Comparison of ENCODE assay signal across 8 cellular contexts in genomic region chr6:139373928-139374356, GRCh38. TPM values are rescaled to one million over a fixed set of nuclear protein-coding genes. Genes with fewer than 3 reads are reported as not detected.
A peak's percentile ranks its signal among the peaks of the same experiment; 100 is the strongest.
DNase-seq lines count a peak whose midpoint lies in the region; ATAC-seq and TF ChIP-seq lines count a peak whose summit lies in the region.

No MANE protein-coding gene starts in this region.

- no peaks in the 10 kb centered on the region for H3K9me3 Mint-ChIP-seq in naive B cell

- POLR2A ChIA-PET in BJ (lab: Charles Lee), result interaction anchor here (0.5 to 4.3 kb wide), 25 partner anchors 10 to 1164 kb away, joined by 3 to 49 read pairs (median 9); no protein-coding TSS in a partner anchor

- peaks cover 17 to 38% (median 22%) of the 10 kb centered on the region in 3 donors for H3K4me1 Mint-ChIP-seq in naive B cell

- H3K4me3 ChIP-seq in BJ (ENCODE audit: low read depth, low read length), result peak overlapping the region; percentile 70

- H3K36me3 ChIP-seq in BJ (ENCODE audit: control insufficient read depth, insufficient read depth, low read length), result peaks cover 15% of the 10 kb centered on the region

- peaks cover 0 to 6% of the 10 kb centered on the region in 2 donors for H3K36me3 Mint-ChIP-seq in naive B cell

- DNase-seq in BJ (ENCODE audit: low read depth) (no peak), NCI-H460 (ENCODE audit: extremely low read depth, low read depth) (peak; percentile 41), naive B cell (no peak), mesenteric fat pad (ENCODE audit: low spot score) (no peak), HuH-7 (ENCODE audit: low spot score) (no peak)
- DNase-seq in effector CD8-positive, alpha-beta T cell (lab: John Stamatoyannopoulos, UW), result peak; percentile 44
- DNase-seq in stimulated activated CD4-positive, alpha-beta T cell treated with anti-CD3 and anti-CD28 coated beads, Interleukin-4, amount 100 ng/mL, for 4 hours, result no peak

- CTCF ChIA-PET in BJ (lab: Yijun Ruan, JAX), result interaction anchor here (0.6 to 1.3 kb wide), 5 partner anchors 155 to 1171 kb away, joined by 3 read pairs; no protein-coding TSS in a partner anchor

- H3K4me3 Mint-ChIP-seq in naive B cell, result peak overlapping the region; percentile 98 to 100 (median 99)

- ATAC-seq in GM19455 (IDR thresholded peaks at IDR 0.05; ENCODE audit: unreplicated experiment) (peak; percentile 15), naive B cell (ENCODE audit: low read depth in 2 of 2) (peak; percentile 3)

- no peaks in the 10 kb centered on the region for H3K27me3 ChIP-seq in BJ (ENCODE audit: control insufficient read depth, insufficient read depth, low read length)

- peak overlapping the region; percentile 93 to 99 (median 98) for H3K27ac Mint-ChIP-seq in naive B cell

- no peaks in the 10 kb centered on the region for H3K27me3 Mint-ChIP-seq in naive B cell

- TF ChIP-seq CTCF in BJ (IDR thresholded peaks at IDR 0.05; ENCODE audit: insufficient read depth, low read depth, low read length), result no peak

RNA-seq across cellular contexts. Expression of gene CITED2, which starts 0.5 kb away (rescaled TPM):
- polyA plus RNA-seq in BJ (2011; rRNA removed), result 497 and 707 TPM in 2 replicates
- polyA minus RNA-seq in BJ (2011; rRNA and poly(A)+ RNA removed), result 263 and 386 TPM in 2 replicates
- 41.1 and 51.5 TPM in 2 replicates for total RNA-seq in NCI-H460 (2014; rRNA removed; shearing (Covaris generic))
- polyA plus RNA-seq in NCI-H460 (2014; cell fraction: nucleus; rRNA removed), result 24.4 and 35.2 TPM in 2 replicates
- 10 to 100 TPM in 5 of 6 donors, 1 to 10 TPM in 1; 6.0 to 19.3 (median 16.5) TPM for polyA plus RNA-seq in naive B cell (ENCODE audit: low read depth in 6 of 6)
- 70.8 TPM for total RNA-seq in mesenteric fat pad

Comparison
In these comparisons a context has a peak if more than half of its experiments do, and no peak if none do; other contexts are left out.
1. DNase-seq: peak in NCI-H460 (single experiment) and effector CD8-positive, alpha-beta T cell (single experiment); none in BJ (single experiment), naive B cell (single experiment), mesenteric fat pad (single experiment), HuH-7 (single experiment) and stimulated activated CD4-positive, alpha-beta T cell treated with anti-CD3 and anti-CD28 coated beads, Interleukin-4, amount 100 ng/mL, for 4 hours (0 of 2).